8 cellular contexts compared by ENCODE assay signal in the genomic region with DNA sequence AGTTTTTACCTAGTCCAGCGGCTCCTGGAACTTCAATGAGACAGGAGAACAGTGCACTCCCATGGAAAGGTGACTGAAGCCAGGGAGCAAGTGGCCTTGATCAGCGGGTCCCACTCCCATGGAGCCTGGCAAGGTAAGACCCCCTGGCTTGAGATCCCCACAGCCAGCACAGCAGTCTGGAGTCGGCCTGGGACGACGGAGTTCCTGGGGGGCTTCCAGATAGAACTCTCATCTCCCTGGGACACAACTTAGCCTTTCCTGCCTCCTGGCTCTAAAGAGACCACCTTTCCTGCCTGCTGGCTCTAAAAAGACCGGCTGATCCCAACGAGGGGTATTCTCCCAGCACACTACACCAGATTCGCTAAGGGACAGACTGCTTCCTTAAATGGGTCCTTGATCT.
"Had no signal": no experiment of that assay in that cellular context is flagged by ENCODE, and none has a peak within 500 bp of the region (broad histone marks: within the 10 kb centered on the region; RNA-seq: fewer than 3 reads in every experiment).

No MANE protein-coding gene starts in this region.

- H3K4me3 ChIP-seq: GM12878 had no signal

- FAIRE-seq: G401.6, GM12878, GM12891, GM12892, GM18507, GM19239 had no signal

- ATAC-seq: GM12878 had no signal

- DNase-seq: GDM1, GF-D8 had no signal
